In genomic region chr19:7657047-7657779, GRCh38 we compare ENCODE assay signal across 11 cellular contexts. TPM values are rescaled to one million over a fixed set of nuclear protein-coding genes. Genes with fewer than 3 reads are reported as not detected.
DNase-seq lines count a peak whose midpoint lies in the region; ATAC-seq and TF ChIP-seq lines count a peak whose summit lies in the region.
"Had no signal": no experiment of that assay in that cellular context is flagged by ENCODE, and none has a peak within 500 bp of the region (broad histone marks: within the 10 kb centered on the region; RNA-seq: fewer than 3 reads in every experiment).

No MANE protein-coding gene starts in this region.

- no peak for TF ChIP-seq CTCF in brain microvascular endothelial cell (IDR thresholded peaks at IDR 0.05; ENCODE audit: low read depth, low read length, missing control alignments)

- in situ Hi-C loops in brain microvascular endothelial cell (cut with HindIII; ENCODE audit: low pct_ligation_motif_present, low sequenced_read_pairs), result no loop called here

- ATAC-seq in left lobe of liver, result peak; percentile 78
- ATAC-seq in HG03135 (IDR thresholded peaks at IDR 0.05; ENCODE audit: unreplicated experiment), result no peak
- ATAC-seq: PC-3 had no signal

- no peaks in the 10 kb centered on the region for H3K27me3 ChIP-seq in brain microvascular endothelial cell (replicated peaks)

- H3K4me3 ChIP-seq in brain microvascular endothelial cell (ENCODE audit: low read depth, low read length), result no peak overlapping the region

- no peak overlapping the region for H3K27ac ChIP-seq in brain microvascular endothelial cell

- no peaks in the 10 kb centered on the region for H3K36me3 ChIP-seq in brain microvascular endothelial cell (replicated peaks)

- peak; percentile 57 for DNase-seq in stimulated activated CD4-positive, alpha-beta T cell treated with anti-CD3 and anti-CD28 coated beads, Interleukin-15, amount 100 ng/mL, for 24 hours
- DNase-seq in stimulated activated CD4-positive, alpha-beta T cell treated with anti-CD3 and anti-CD28 coated beads, Interleukin-4, amount 100 ng/mL, for 1 hour, result no peak
- DNase-seq in UCSD-AML1 (lab: John Stamatoyannopoulos, UW; ENCODE audit: unreplicated experiment) (peak; percentile 60), left lobe of liver (ENCODE audit: low spot score) (peak; percentile 48), HuH-7.5 (ENCODE audit: low spot score) (no peak), brain microvascular endothelial cell (no peak), superior temporal gyrus (ENCODE audit: extremely low spot score) (no peak)
- DNase-seq: C1 segment of cervical spinal cord, PC-3 had no signal

RNA-seq across cellular contexts. Expression of gene RETN, which starts 11.6 kb away (rescaled TPM):
- total RNA-seq in left lobe of liver, result not detected
- total RNA-seq: frontal cortex, PC-3 had no signal

RNA-seq across cellular contexts. Expression of gene MCEMP1, which starts 19.7 kb away (rescaled TPM):
- 0.18 TPM for total RNA-seq in left lobe of liver
- total RNA-seq: frontal cortex, PC-3 had no signal

RNA-seq across cellular contexts. Expression of gene STXBP2, which starts 20.3 kb away (rescaled TPM):
- total RNA-seq in left lobe of liver, result 48.0 TPM

RNA-seq across cellular contexts. Expression of gene TRAPPC5, which starts 23.4 kb away (rescaled TPM):
- total RNA-seq in left lobe of liver, result 53.7 TPM

RNA-seq across cellular contexts. Expression of gene PCP2, which starts 23.7 kb away (rescaled TPM):
- total RNA-seq in left lobe of liver, result 1.7 TPM
- total RNA-seq: frontal cortex, PC-3 had no signal

Comparison
In these comparisons a context has a peak if more than half of its experiments do, and no peak if none do; other contexts are left out.
1. DNase-seq: peak in stimulated activated CD4-positive, alpha-beta T cell treated with anti-CD3 and anti-CD28 coated beads, Interleukin-15, amount 100 ng/mL, for 24 hours (single experiment), UCSD-AML1 (single experiment) and left lobe of liver (single experiment); none in stimulated activated CD4-positive, alpha-beta T cell treated with anti-CD3 and anti-CD28 coated beads, Interleukin-4, amount 100 ng/mL, for 1 hour (single experiment), HuH-7.5 (single experiment), brain microvascular endothelial cell (single experiment) and superior temporal gyrus (single experiment).